2 cellular contexts compared by ENCODE assay signal in genomic region chr19:7872306-7873204, GRCh38.
TF ChIP-seq lines count a peak whose summit lies in the region.

No MANE protein-coding gene starts in this region.

TF ChIP-seq in A549, 52 proteins besides CTCF, POLR2A, EP300 and RAD21 (continued from another document):
- peak; percentile 82; the same call in 1 of the 2 replicates for TF ChIP-seq CHD4 (IDR thresholded peaks at IDR 0.05; ENCODE audit: borderline replicate concordance)
- TF ChIP-seq MAFK (IDR thresholded peaks at IDR 0.05; ENCODE audit: partially characterized antibody), result no peak

TF ChIP-seq in HEK293, 187 proteins besides CTCF, POLR2A, EP300 and RAD21 (continued from another document):
- TF ChIP-seq SP2 (tag by site-specific recombination; IDR thresholded peaks at IDR 0.05), result no peak
- no peak for TF ChIP-seq ZNF23 (tag by site-specific recombination; IDR thresholded peaks at IDR 0.05; ENCODE audit: borderline replicate concordance)
- no peak for TF ChIP-seq PRDM4 (tag by site-specific recombination; IDR thresholded peaks at IDR 0.05)
- no peak for TF ChIP-seq PRDM10 (tag by site-specific recombination; IDR thresholded peaks at IDR 0.05)
- TF ChIP-seq, protein P1, sequence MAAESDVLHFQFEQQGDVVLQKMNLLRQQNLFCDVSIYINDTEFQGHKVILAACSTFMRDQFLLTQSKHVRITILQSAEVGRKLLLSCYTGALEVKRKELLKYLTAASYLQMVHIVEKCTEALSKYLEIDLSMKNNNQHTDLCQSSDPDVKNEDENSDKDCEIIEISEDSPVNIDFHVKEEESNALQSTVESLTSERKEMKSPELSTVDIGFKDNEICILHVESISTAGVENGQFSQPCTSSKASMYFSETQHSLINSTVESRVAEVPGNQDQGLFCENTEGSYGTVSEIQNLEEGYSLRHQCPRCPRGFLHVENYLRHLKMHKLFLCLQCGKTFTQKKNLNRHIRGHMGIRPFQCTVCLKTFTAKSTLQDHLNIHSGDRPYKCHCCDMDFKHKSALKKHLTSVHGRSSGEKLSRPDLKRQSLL (tag by site-specific recombination; IDR thresholded peaks at IDR 0.05), result peak; percentile 62; the same call in 1 of the 2 replicates
- TF ChIP-seq ZNF791 (tag by site-specific recombination; IDR thresholded peaks at IDR 0.05), result no peak
- TF ChIP-seq ZNF658 (tag by site-specific recombination; IDR thresholded peaks at IDR 0.05), result no peak
- TF ChIP-seq ZNF843 (tag by site-specific recombination; IDR thresholded peaks at IDR 0.05), result no peak
- peak; percentile 71 for TF ChIP-seq HIC1 (tag by site-specific recombination; IDR thresholded peaks at IDR 0.05)
- TF ChIP-seq IKZF3 (tag by site-specific recombination; IDR thresholded peaks at IDR 0.05), result 0 out of 2 replicates have a peak, but pooled peaks have one; percentile 9
- TF ChIP-seq GLI2 (tag by site-specific recombination; IDR thresholded peaks at IDR 0.05; ENCODE audit: borderline replicate concordance, low read depth), result no peak
- peak; percentile 69 for TF ChIP-seq ZBTB8A (tag by site-specific recombination; IDR thresholded peaks at IDR 0.05)
- peak; percentile 78; the same call in 1 of the 2 replicates for TF ChIP-seq KLF10 (tag by site-specific recombination; IDR thresholded peaks at IDR 0.05)
- peak; percentile 31; the same call in 1 of the 2 replicates for TF ChIP-seq ZNF600 (tag by site-specific recombination; IDR thresholded peaks at IDR 0.05)
- TF ChIP-seq, protein P2, sequence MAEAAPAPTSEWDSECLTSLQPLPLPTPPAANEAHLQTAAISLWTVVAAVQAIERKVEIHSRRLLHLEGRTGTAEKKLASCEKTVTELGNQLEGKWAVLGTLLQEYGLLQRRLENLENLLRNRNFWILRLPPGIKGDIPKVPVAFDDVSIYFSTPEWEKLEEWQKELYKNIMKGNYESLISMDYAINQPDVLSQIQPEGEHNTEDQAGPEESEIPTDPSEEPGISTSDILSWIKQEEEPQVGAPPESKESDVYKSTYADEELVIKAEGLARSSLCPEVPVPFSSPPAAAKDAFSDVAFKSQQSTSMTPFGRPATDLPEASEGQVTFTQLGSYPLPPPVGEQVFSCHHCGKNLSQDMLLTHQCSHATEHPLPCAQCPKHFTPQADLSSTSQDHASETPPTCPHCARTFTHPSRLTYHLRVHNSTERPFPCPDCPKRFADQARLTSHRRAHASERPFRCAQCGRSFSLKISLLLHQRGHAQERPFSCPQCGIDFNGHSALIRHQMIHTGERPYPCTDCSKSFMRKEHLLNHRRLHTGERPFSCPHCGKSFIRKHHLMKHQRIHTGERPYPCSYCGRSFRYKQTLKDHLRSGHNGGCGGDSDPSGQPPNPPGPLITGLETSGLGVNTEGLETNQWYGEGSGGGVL (tag by site-specific recombination; IDR thresholded peaks at IDR 0.05), result 0 out of 2 replicates have a peak, but pooled peaks have one; percentile 1
- peak; percentile 54; the same call in 1 of the 2 replicates for TF ChIP-seq KLF8 (tag by site-specific recombination; IDR thresholded peaks at IDR 0.05)
- TF ChIP-seq ZBTB7A (tag by site-specific recombination; IDR thresholded peaks at IDR 0.05; ENCODE audit: low read depth), result peak; percentile 57
- TF ChIP-seq, protein P3, sequence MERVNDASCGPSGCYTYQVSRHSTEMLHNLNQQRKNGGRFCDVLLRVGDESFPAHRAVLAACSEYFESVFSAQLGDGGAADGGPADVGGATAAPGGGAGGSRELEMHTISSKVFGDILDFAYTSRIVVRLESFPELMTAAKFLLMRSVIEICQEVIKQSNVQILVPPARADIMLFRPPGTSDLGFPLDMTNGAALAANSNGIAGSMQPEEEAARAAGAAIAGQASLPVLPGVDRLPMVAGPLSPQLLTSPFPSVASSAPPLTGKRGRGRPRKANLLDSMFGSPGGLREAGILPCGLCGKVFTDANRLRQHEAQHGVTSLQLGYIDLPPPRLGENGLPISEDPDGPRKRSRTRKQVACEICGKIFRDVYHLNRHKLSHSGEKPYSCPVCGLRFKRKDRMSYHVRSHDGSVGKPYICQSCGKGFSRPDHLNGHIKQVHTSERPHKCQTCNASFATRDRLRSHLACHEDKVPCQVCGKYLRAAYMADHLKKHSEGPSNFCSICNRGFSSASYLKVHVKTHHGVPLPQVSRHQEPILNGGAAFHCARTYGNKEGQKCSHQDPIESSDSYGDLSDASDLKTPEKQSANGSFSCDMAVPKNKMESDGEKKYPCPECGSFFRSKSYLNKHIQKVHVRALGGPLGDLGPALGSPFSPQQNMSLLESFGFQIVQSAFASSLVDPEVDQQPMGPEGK (tag by site-specific recombination; IDR thresholded peaks at IDR 0.05), result peak; percentile 80; the same call in 1 of the 2 replicates
- no peak for TF ChIP-seq WT1 (tag by site-specific recombination; IDR thresholded peaks at IDR 0.05)
- TF ChIP-seq ZNF610 (tag by site-specific recombination; IDR thresholded peaks at IDR 0.05; ENCODE audit: borderline replicate concordance), result no peak
- TF ChIP-seq ZNF561 (tag by site-specific recombination; IDR thresholded peaks at IDR 0.05; ENCODE audit: borderline replicate concordance), result 0 out of 2 replicates have a peak, but pooled peaks have one; percentile 24
- no peak for TF ChIP-seq ZNF155 (tag by site-specific recombination; IDR thresholded peaks at IDR 0.05)
- TF ChIP-seq GLIS2 (tag by site-specific recombination; IDR thresholded peaks at IDR 0.05), result peak; percentile 95
- TF ChIP-seq ZNF521 (tag by site-specific recombination; IDR thresholded peaks at IDR 0.05), result no peak
- no peak for TF ChIP-seq ZNF202 (tag by site-specific recombination; IDR thresholded peaks at IDR 0.05; ENCODE audit: borderline replicate concordance)
- peak; percentile 10; the same call in 1 of the 2 replicates for TF ChIP-seq ZBTB20 (tag by site-specific recombination; IDR thresholded peaks at IDR 0.05)
- TF ChIP-seq ZFP3 (tag by site-specific recombination; IDR thresholded peaks at IDR 0.05; ENCODE audit: low read depth), result peak; percentile 79
- no peak for TF ChIP-seq MZF1 (tag by site-specific recombination; IDR thresholded peaks at IDR 0.05; ENCODE audit: borderline replicate concordance)
- TF ChIP-seq ZXDB (tag by site-specific recombination; IDR thresholded peaks at IDR 0.05), result no peak
- no peak for TF ChIP-seq ZNF354C (tag by site-specific recombination; IDR thresholded peaks at IDR 0.05; ENCODE audit: borderline replicate concordance, low read depth)
